Comparison of ENCODE assay signal across 11 cellular contexts in genomic region chr2:38113999-38114708, GRCh38. TPM values are rescaled to one million over a fixed set of nuclear protein-coding genes. Genes with fewer than 3 reads are reported as not detected.
DNase-seq lines count a peak whose midpoint lies in the region; ATAC-seq, FAIRE-seq and TF ChIP-seq lines count a peak whose summit lies in the region.
"Had no signal": no experiment of that assay in that cellular context is flagged by ENCODE, and none has a peak within 500 bp of the region (broad histone marks: within the 10 kb centered on the region; RNA-seq: fewer than 3 reads in every experiment).

No MANE protein-coding gene starts in this region.

- H3K27me3 ChIP-seq in pancreas, result no peaks in the 10 kb centered on the region
- H3K27me3 ChIP-seq: ascending aorta had no signal

- TF ChIP-seq CTCF in fibroblast of villous mesenchyme (IDR thresholded peaks at IDR 0.05; ENCODE audit: insufficient read depth, low read depth, low read length), result no peak
- no peak for TF ChIP-seq CTCF in pancreas (IDR thresholded peaks at IDR 0.05)

- WGBS in pancreas, 2 donors, result 49 to 52% methylated on average over 4 of the region's 4 CpGs

- H3K27ac ChIP-seq in pancreas, result peak overlapping the region in 3 of 4 donors; percentile 16 to 47 (median 27)
- H3K27ac ChIP-seq: ascending aorta, parathyroid adenoma had no signal

- H3K9me3 ChIP-seq in pancreas, result no peaks in the 10 kb centered on the region
- H3K9me3 ChIP-seq: ascending aorta had no signal

- peak; percentile 21 to 50 (median 24) for ATAC-seq in pancreas
- ATAC-seq in GM21367 (IDR thresholded peaks at IDR 0.05; ENCODE audit: unreplicated experiment), result no peak

- DNase-seq in HCEC 1CT, result peak; percentile 25
- DNase-seq in fibroblast of villous mesenchyme (ENCODE audit: low read depth), result peak; percentile 57
- DNase-seq in pancreas, result no peak
- DNase-seq in epidermal melanocyte (ENCODE audit: insufficient read length, low spot score), result no peak
- no peak for DNase-seq in globus pallidus (ENCODE audit: low spot score)
- no peak for DNase-seq in stimulated activated CD4-positive, alpha-beta T cell treated with anti-CD3 and anti-CD28 coated beads, Interleukin-1b, Interleukin-23, amount 100 ng/mL, for 48 hours
- DNase-seq: NCI-H2029 had no signal

- H3K4me1 ChIP-seq in pancreas, result peaks cover 3 to 28% (median 27%) of the 10 kb centered on the region in 3 donors
- H3K4me1 ChIP-seq: ascending aorta, parathyroid adenoma had no signal

- intact Hi-C loops in pancreas (cut with DNase I), result loop anchor here in 2 of 3 donors (10.0 kb wide), 1 partner anchor 129 kb away; no protein-coding TSS in a partner anchor

- FAIRE-seq in TTC549 (lab: Jason Lieb, UNC) (peak; percentile 82), pancreas (lab: Jason Lieb, UNC) (no peak)

- no peaks in the 10 kb centered on the region for H3K36me3 ChIP-seq in pancreas
- H3K36me3 ChIP-seq: ascending aorta had no signal

- H3K4me3 ChIP-seq in fibroblast of villous mesenchyme (ENCODE audit: low read depth, low read length) (no peak overlapping the region), pancreas (no peak overlapping the region)
- H3K4me3 ChIP-seq: ascending aorta had no signal

RNA-seq across cellular contexts. Expression of gene CYP1B1, which starts 38.2 kb away (rescaled TPM):
- total RNA-seq in fibroblast of villous mesenchyme (6.5 and 9.3 TPM in 2 replicates), pancreas (10 to 100 TPM in 2 of 6 donors, 1 to 10 TPM in 3, under 1 TPM in 1; 0.93 to 36.3 (median 5.9) TPM)
- 1 to 10 TPM; 2.1 to 4.5 TPM for polyA plus RNA-seq in pancreas

Comparison
In these comparisons a context has a peak if more than half of its experiments do, and no peak if none do; other contexts are left out.
1. DNase-seq: peak in HCEC 1CT (single experiment) and fibroblast of villous mesenchyme (single experiment); none in pancreas (0 of 6), epidermal melanocyte (single experiment), globus pallidus (single experiment) and stimulated activated CD4-positive, alpha-beta T cell treated with anti-CD3 and anti-CD28 coated beads, Interleukin-1b, Interleukin-23, amount 100 ng/mL, for 48 hours (single experiment).